Comparison of ENCODE assay signal across 2 cellular contexts in the genomic region with DNA sequence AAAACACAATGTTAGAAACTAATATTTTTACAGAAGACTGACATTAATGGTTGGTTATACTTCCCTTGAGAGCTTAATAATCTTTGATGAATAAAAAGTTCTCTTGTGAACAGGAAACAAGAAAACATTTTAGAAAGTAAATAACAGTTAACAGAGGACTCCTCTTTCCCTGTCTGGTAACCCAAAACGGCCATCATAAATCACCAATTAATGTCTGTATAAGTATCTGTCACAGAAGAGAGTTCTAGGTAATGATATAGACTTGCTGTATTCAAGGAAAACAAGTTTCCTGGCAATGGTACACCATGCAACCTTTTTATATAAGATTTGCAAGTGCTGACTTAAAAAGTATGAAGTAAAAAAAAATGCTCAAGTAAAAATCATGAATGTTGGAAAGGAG.
TF ChIP-seq lines count a peak whose summit lies in the region.

No MANE protein-coding gene starts in this region.

TF ChIP-seq in HEK293, 187 proteins besides CTCF, POLR2A, EP300 and RAD21 (continued from another document):
- TF ChIP-seq WT1 (tag by site-specific recombination; IDR thresholded peaks at IDR 0.05) (no peak), ZNF19 (tag by site-specific recombination; IDR thresholded peaks at IDR 0.05; ENCODE audit: low read depth) (no peak)
- TF ChIP-seq, protein P1, sequence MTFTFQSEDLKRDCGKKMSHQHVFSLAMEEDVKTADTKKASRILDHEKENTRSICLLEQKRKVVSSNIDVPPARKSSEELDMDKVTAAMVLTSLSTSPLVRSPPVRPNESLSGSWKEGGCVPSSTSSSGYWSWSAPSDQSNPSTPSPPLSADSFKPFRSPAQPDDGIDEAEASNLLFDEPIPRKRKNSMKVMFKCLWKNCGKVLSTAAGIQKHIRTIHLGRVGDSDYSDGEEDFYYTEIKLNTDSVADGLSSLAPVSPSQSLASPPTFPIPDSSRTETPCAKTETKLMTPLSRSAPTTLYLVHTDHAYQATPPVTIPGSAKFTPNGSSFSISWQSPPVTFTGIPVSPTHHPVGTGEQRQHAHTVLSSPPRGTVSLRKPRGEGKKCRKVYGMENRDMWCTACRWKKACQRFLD (tag by site-specific recombination; IDR thresholded peaks at IDR 0.05), result no peak

TF ChIP-seq in K562, 482 proteins besides CTCF, POLR2A, EP300 and RAD21 (continued from another document):
- TF ChIP-seq, protein P2, sequence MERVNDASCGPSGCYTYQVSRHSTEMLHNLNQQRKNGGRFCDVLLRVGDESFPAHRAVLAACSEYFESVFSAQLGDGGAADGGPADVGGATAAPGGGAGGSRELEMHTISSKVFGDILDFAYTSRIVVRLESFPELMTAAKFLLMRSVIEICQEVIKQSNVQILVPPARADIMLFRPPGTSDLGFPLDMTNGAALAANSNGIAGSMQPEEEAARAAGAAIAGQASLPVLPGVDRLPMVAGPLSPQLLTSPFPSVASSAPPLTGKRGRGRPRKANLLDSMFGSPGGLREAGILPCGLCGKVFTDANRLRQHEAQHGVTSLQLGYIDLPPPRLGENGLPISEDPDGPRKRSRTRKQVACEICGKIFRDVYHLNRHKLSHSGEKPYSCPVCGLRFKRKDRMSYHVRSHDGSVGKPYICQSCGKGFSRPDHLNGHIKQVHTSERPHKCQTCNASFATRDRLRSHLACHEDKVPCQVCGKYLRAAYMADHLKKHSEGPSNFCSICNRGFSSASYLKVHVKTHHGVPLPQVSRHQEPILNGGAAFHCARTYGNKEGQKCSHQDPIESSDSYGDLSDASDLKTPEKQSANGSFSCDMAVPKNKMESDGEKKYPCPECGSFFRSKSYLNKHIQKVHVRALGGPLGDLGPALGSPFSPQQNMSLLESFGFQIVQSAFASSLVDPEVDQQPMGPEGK (CRISPR knock-in tag; IDR thresholded peaks at IDR 0.05; ENCODE audit: borderline replicate concordance), result no peak
- TF ChIP-seq PHTF2 (CRISPR knock-in tag; IDR thresholded peaks at IDR 0.05), result no peak
